Comparison of ENCODE assay signal across 19 cellular contexts in genomic region chrX:148290041-148290440, GRCh38.
"Had no signal": no experiment of that assay in that cellular context is flagged by ENCODE, and none has a peak within 500 bp of the region (broad histone marks: within the 10 kb centered on the region; RNA-seq: fewer than 3 reads in every experiment).

No MANE protein-coding gene starts in this region.

- H3K9me3 ChIP-seq: esophagus muscularis mucosa, mucosa of descending colon, neutrophil, psoas muscle, right lobe of liver, suprapubic skin, thyroid gland had no signal

- H3K27ac Mint-ChIP-seq: stimulated activated effector memory CD8-positive, alpha-beta T cell treated with anti-CD3 and anti-CD28 coated beads, Interleukin-12 subunit alpha, Interleukin-12 subunit beta, amount 100 ng/mL, for 72 hours; type B pancreatic cell had no signal

- H3K27ac ChIP-seq: epithelial cell of prostate, esophagus muscularis mucosa, hepatocyte, neutrophil, psoas muscle, right lobe of liver, suprapubic skin, thyroid gland had no signal

- ATAC-seq: mucosa of descending colon; naive thymus-derived CD8-positive, alpha-beta T cell; psoas muscle; right lobe of liver; stimulated activated effector memory CD8-positive, alpha-beta T cell treated with anti-CD3 and anti-CD28 coated beads, Interleukin-12 subunit alpha, Interleukin-12 subunit beta, amount 100 ng/mL, for 72 hours; stimulated activated naive CD8-positive, alpha-beta T cell treated with anti-CD3 and anti-CD28 coated beads, Interleukin-15, Interleukin-2, amounts not matched to agents 100 U/mL and 50 U/mL, for 24 hours had no signal

- H3K27me3 ChIP-seq: esophagus muscularis mucosa, hepatocyte, neutrophil, right lobe of liver, suprapubic skin, thyroid gland had no signal

- H3K4me3 ChIP-seq: esophagus muscularis mucosa, hepatocyte, mucosa of descending colon, psoas muscle, right lobe of liver, suprapubic skin, thyroid gland had no signal

- H3K9me3 Mint-ChIP-seq: naive thymus-derived CD8-positive, alpha-beta T cell; stimulated activated effector memory CD8-positive, alpha-beta T cell treated with anti-CD3 and anti-CD28 coated beads, Interleukin-12 subunit alpha, Interleukin-12 subunit beta, amount 100 ng/mL, for 72 hours had no signal

- H2AFZ ChIP-seq: hepatocyte had no signal

- H3K4me1 ChIP-seq: esophagus muscularis mucosa, psoas muscle, right lobe of liver, suprapubic skin, thyroid gland had no signal

- H3K27me3 Mint-ChIP-seq: naive thymus-derived CD8-positive, alpha-beta T cell; type B pancreatic cell had no signal

- H3K79me2 ChIP-seq: hepatocyte had no signal

- H3K36me3 Mint-ChIP-seq: naive thymus-derived CD8-positive, alpha-beta T cell; stimulated activated effector memory CD8-positive, alpha-beta T cell treated with anti-CD3 and anti-CD28 coated beads, Interleukin-12 subunit alpha, Interleukin-12 subunit beta, amount 100 ng/mL, for 72 hours; type B pancreatic cell had no signal

- H3K4me3 Mint-ChIP-seq: naive thymus-derived CD8-positive, alpha-beta T cell; stimulated activated effector memory CD8-positive, alpha-beta T cell treated with anti-CD3 and anti-CD28 coated beads, Interleukin-12 subunit alpha, Interleukin-12 subunit beta, amount 100 ng/mL, for 72 hours; type B pancreatic cell had no signal

- DNase-seq: effector memory CD4-positive, alpha-beta T cell; foreskin fibroblast; kidney glomerular epithelial cell; mucosa of descending colon; naive thymus-derived CD8-positive, alpha-beta T cell; psoas muscle; retina; right lobe of liver; stimulated activated CD4-positive, alpha-beta T cell treated with anti-CD3 and anti-CD28 coated beads, Interleukin-4, amount 100 ng/mL, for 1 hour; stimulated activated CD8-positive, alpha-beta memory T cell treated with anti-CD3 and anti-CD28 coated beads, Interleukin-4, amount 100 ng/mL, for 48 hours; stimulated activated naive CD8-positive, alpha-beta T cell treated with anti-CD3 and anti-CD28 coated beads, Interleukin-15, Interleukin-2, amounts not matched to agents 100 U/mL and 50 U/mL, for 24 hours; thyroid gland had no signal

- H3K4me1 Mint-ChIP-seq: stimulated activated effector memory CD8-positive, alpha-beta T cell treated with anti-CD3 and anti-CD28 coated beads, Interleukin-12 subunit alpha, Interleukin-12 subunit beta, amount 100 ng/mL, for 72 hours had no signal

- H3K36me3 ChIP-seq: esophagus muscularis mucosa, neutrophil, right lobe of liver, suprapubic skin, thyroid gland had no signal

- H3K4me2 ChIP-seq: hepatocyte had no signal
